ENCODE assay signal across 7 cellular contexts in genomic region chr14:65169351-65169750, GRCh38.
DNase-seq lines count a peak whose midpoint lies in the region; ATAC-seq lines count a peak whose summit lies in the region.

No MANE protein-coding gene starts in this region.

- H3K4me3 Mint-ChIP-seq in activated naive CD8-positive, alpha-beta T cell treated with anti-CD3 and anti-CD28 coated beads, Interleukin-2, amount 10 ng/mL, durations not matched to agents 7 days and 5 days, result no peak overlapping the region
- no peak overlapping the region for H3K4me3 Mint-ChIP-seq in activated CD4-positive, alpha-beta memory T cell treated with anti-CD3 and anti-CD28 coated beads, Interleukin-2, amount 10 ng/mL, durations not matched to agents 7 days and 5 days

- intact Hi-C loops in sciatic nerve (cut with DNase I), result loop anchor here (10.0 kb wide), 1 partner anchor 655 kb away; no protein-coding TSS in a partner anchor

- peaks cover 9% of the 10 kb centered on the region for H3K27me3 Mint-ChIP-seq in activated naive CD8-positive, alpha-beta T cell treated with anti-CD3 and anti-CD28 coated beads, Interleukin-2, amount 10 ng/mL, durations not matched to agents 7 days and 5 days
- peaks cover 8% of the 10 kb centered on the region for H3K27me3 Mint-ChIP-seq in activated CD4-positive, alpha-beta memory T cell treated with anti-CD3 and anti-CD28 coated beads, Interleukin-2, amount 10 ng/mL, durations not matched to agents 7 days and 5 days

- DNase-seq in GM19240 (ENCODE audit: insufficient read length, low spot score) (peak; percentile 49), sciatic nerve (ENCODE audit: low spot score) (no peak), GF-D8 (lab: John Stamatoyannopoulos, UW) (no peak), CD1c-positive myeloid dendritic cell (ENCODE audit: extremely low spot score) (no peak)
- no peak for DNase-seq in activated naive CD8-positive, alpha-beta T cell treated with anti-CD3 and anti-CD28 coated beads, Interleukin-2, amount 10 ng/mL, durations not matched to agents 7 days and 5 days
- no peak for DNase-seq in activated CD4-positive, alpha-beta memory T cell treated with anti-CD3 and anti-CD28 coated beads, Interleukin-2, amount 10 ng/mL, durations not matched to agents 7 days and 5 days

- POLR2A ChIA-PET in activated naive CD8-positive, alpha-beta T cell treated with anti-CD3 and anti-CD28 coated beads, Interleukin-2, amount 10 ng/mL, durations not matched to agents 7 days and 5 days (lab: Charles Lee), result no interaction called here
- POLR2A ChIA-PET in activated CD4-positive, alpha-beta memory T cell treated with anti-CD3 and anti-CD28 coated beads, Interleukin-2, amount 10 ng/mL, durations not matched to agents 7 days and 5 days (lab: Charles Lee), result interaction anchor here (0.8 to 5.1 kb wide), 4 partner anchors 54 to 243 kb away, joined by 3 to 26 read pairs (median 4); partner anchors contain the start of genes FNTB and FUT8

- H3K4me1 Mint-ChIP-seq in activated naive CD8-positive, alpha-beta T cell treated with anti-CD3 and anti-CD28 coated beads, Interleukin-2, amount 10 ng/mL, durations not matched to agents 7 days and 5 days, result peaks cover 21% of the 10 kb centered on the region
- H3K4me1 Mint-ChIP-seq in activated CD4-positive, alpha-beta memory T cell treated with anti-CD3 and anti-CD28 coated beads, Interleukin-2, amount 10 ng/mL, durations not matched to agents 7 days and 5 days, result peaks cover 40% of the 10 kb centered on the region

- CTCF ChIA-PET in activated CD4-positive, alpha-beta memory T cell treated with anti-CD3 and anti-CD28 coated beads, Interleukin-2, amount 10 ng/mL, durations not matched to agents 7 days and 5 days (lab: Charles Lee), result interaction anchor here (0.6 to 3.8 kb wide), 7 partner anchors 15 to 992 kb away, joined by 3 to 19 read pairs (median 6); no protein-coding TSS in a partner anchor

- peak; percentile 88 for ATAC-seq in HG02938 (IDR thresholded peaks at IDR 0.05; ENCODE audit: unreplicated experiment)
- ATAC-seq in activated naive CD8-positive, alpha-beta T cell treated with anti-CD3 and anti-CD28 coated beads, Interleukin-2, amount 10 ng/mL, durations not matched to agents 7 days and 5 days (ENCODE audit: low read depth), result peak; percentile 24
- peak; percentile 84 for ATAC-seq in sciatic nerve

- H3K36me3 Mint-ChIP-seq in activated naive CD8-positive, alpha-beta T cell treated with anti-CD3 and anti-CD28 coated beads, Interleukin-2, amount 10 ng/mL, durations not matched to agents 7 days and 5 days, result no peaks in the 10 kb centered on the region
- H3K36me3 Mint-ChIP-seq in activated CD4-positive, alpha-beta memory T cell treated with anti-CD3 and anti-CD28 coated beads, Interleukin-2, amount 10 ng/mL, durations not matched to agents 7 days and 5 days (ENCODE audit: low read depth), result no peaks in the 10 kb centered on the region

- H3K27ac Mint-ChIP-seq in activated naive CD8-positive, alpha-beta T cell treated with anti-CD3 and anti-CD28 coated beads, Interleukin-2, amount 10 ng/mL, durations not matched to agents 7 days and 5 days, result no peak overlapping the region
- no peak overlapping the region for H3K27ac Mint-ChIP-seq in activated CD4-positive, alpha-beta memory T cell treated with anti-CD3 and anti-CD28 coated beads, Interleukin-2, amount 10 ng/mL, durations not matched to agents 7 days and 5 days

- H3K9me3 Mint-ChIP-seq in activated naive CD8-positive, alpha-beta T cell treated with anti-CD3 and anti-CD28 coated beads, Interleukin-2, amount 10 ng/mL, durations not matched to agents 7 days and 5 days, result no peaks in the 10 kb centered on the region
- no peaks in the 10 kb centered on the region for H3K9me3 Mint-ChIP-seq in activated CD4-positive, alpha-beta memory T cell treated with anti-CD3 and anti-CD28 coated beads, Interleukin-2, amount 10 ng/mL, durations not matched to agents 7 days and 5 days

Comparison
In these comparisons a context has a peak if more than half of its experiments do, and no peak if none do; other contexts are left out.
1. ATAC-seq: peak in every context shown above with its lines; median percentile 88 in HG02938; 84 in sciatic nerve; 24 in activated naive CD8-positive, alpha-beta T cell treated with anti-CD3 and anti-CD28 coated beads, Interleukin-2, amount 10 ng/mL, durations not matched to agents 7 days and 5 days.